8 cellular contexts compared by ENCODE assay signal in the genomic region with DNA sequence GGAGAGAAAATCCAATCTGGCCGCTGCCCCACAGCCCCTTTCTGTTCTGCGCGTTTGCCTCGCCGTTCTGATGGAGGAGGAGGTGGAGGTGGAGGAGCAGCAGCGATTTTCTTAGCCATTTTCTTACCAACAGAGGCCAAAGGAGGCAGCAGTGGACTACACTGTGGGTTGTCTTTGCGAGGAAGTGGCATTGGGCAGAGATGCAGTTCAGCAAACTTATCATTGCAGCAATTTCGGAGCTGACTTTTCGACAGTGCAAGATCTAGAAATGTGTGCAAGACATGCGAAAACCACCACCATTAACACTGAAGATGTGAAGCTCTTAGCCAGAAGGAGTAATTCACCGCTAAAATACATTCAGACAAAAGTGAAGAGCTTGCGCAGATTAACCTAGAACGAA. TPM values are rescaled to one million over a fixed set of nuclear protein-coding genes. Genes with fewer than 3 reads are reported as not detected.
DNase-seq lines count a peak whose midpoint lies in the region; ATAC-seq lines count a peak whose summit lies in the region.

No MANE protein-coding gene starts in this region.

- no peaks in the 10 kb centered on the region for H3K36me3 ChIP-seq in iPS-15b (ENCODE audit: control insufficient read depth, insufficient read depth, low read length)

- no peaks in the 10 kb centered on the region for H3K27me3 ChIP-seq in iPS-15b (ENCODE audit: control insufficient read depth, insufficient read depth, low read length)

- H3K4me3 ChIP-seq in iPS-15b (ENCODE audit: low read depth, low read length), result peak overlapping the region; percentile 49

- H3K4me1 ChIP-seq in iPS-15b (ENCODE audit: control insufficient read depth, insufficient read depth, low read length), result peaks cover 9% of the 10 kb centered on the region

- ATAC-seq in HG03159 (IDR thresholded peaks at IDR 0.05; ENCODE audit: unreplicated experiment), result no peak
- no peak for ATAC-seq in HG02759 (IDR thresholded peaks at IDR 0.05; ENCODE audit: unreplicated experiment)

- DNase-seq in activated CD4-positive, alpha-beta T cell treated with anti-CD3 and anti-CD28 coated beads for 1 hour, result peak; percentile 13
- DNase-seq in activated CD4-positive, alpha-beta T cell treated with anti-CD3 and anti-CD28 coated beads, Interleukin-2, amount 50 U/mL, for 4 hours, result no peak
- DNase-seq in RPMI7951 (ENCODE audit: low read depth) (peak; percentile 87), amniotic epithelial cell (ENCODE audit: low read depth) (peak; percentile 46)
- DNase-seq in stimulated activated CD8-positive, alpha-beta memory T cell treated with anti-CD3 and anti-CD28 coated beads, Interleukin-4, amount 100 ng/mL, for 48 hours, result peak; percentile 36

- no peaks in the 10 kb centered on the region for H3K9me3 ChIP-seq in iPS-15b (ENCODE audit: control insufficient read depth, insufficient read depth, low read length)

- H3K9ac ChIP-seq in iPS-15b (ENCODE audit: low read depth, low read length), result no peak overlapping the region

RNA-seq across cellular contexts. Expression of gene ARL4A, which starts 1.9 kb away (rescaled TPM):
- 37.9 and 39.9 TPM in 2 replicates for total RNA-seq in RPMI7951 (2014; rRNA removed; shearing (Covaris generic))

Comparison
In these comparisons a context has a peak if more than half of its experiments do, and no peak if none do; other contexts are left out.
1. DNase-seq: peak in activated CD4-positive, alpha-beta T cell treated with anti-CD3 and anti-CD28 coated beads for 1 hour (single experiment), RPMI7951 (single experiment), amniotic epithelial cell (single experiment) and stimulated activated CD8-positive, alpha-beta memory T cell treated with anti-CD3 and anti-CD28 coated beads, Interleukin-4, amount 100 ng/mL, for 48 hours (single experiment); none in activated CD4-positive, alpha-beta T cell treated with anti-CD3 and anti-CD28 coated beads, Interleukin-2, amount 50 U/mL, for 4 hours (0 of 2).